ENCODE assay signal across 22 cellular contexts in genomic region chr13:24894972-24895300, GRCh38.
"Had no signal": no experiment of that assay in that cellular context is flagged by ENCODE, and none has a peak within 500 bp of the region (broad histone marks: within the 10 kb centered on the region; RNA-seq: fewer than 3 reads in every experiment).

No MANE protein-coding gene starts in this region.

- H3K4me1 Mint-ChIP-seq: stimulated activated naive CD8-positive, alpha-beta T cell treated with anti-CD3 and anti-CD28 coated beads, Interleukin-15, amount 100 ng/mL, for 72 hours had no signal

- H2AFZ ChIP-seq: parathyroid adenoma had no signal

- H3K27ac Mint-ChIP-seq: naive B cell; nephron; stimulated activated naive B cell treated with anti-CD40 and anti-IgM and Interleukin-4, amounts not matched to agents 10 μg/mL and 1 μg/mL and 100 μg/mL, for 72 hours had no signal

- H3K79me2 ChIP-seq: parathyroid adenoma had no signal

- H3K27me3 Mint-ChIP-seq: naive B cell; stimulated activated naive B cell treated with anti-CD40 and anti-IgM and Interleukin-4, amounts not matched to agents 10 μg/mL and 1 μg/mL and 100 μg/mL, for 72 hours; stimulated activated naive CD8-positive, alpha-beta T cell treated with anti-CD3 and anti-CD28 coated beads, Interleukin-15, amount 100 ng/mL, for 72 hours had no signal

- H3K9me3 ChIP-seq: gastrocnemius medialis, heart right ventricle, prostate gland, right lobe of liver, testis, tibial nerve had no signal

- DNase-seq: cortex of kidney; dorsolateral prefrontal cortex; effector CD8-positive, alpha-beta T cell; gastrocnemius medialis; heart right ventricle; hypothalamus; left colon; left ventricle myocardium superior; mesendoderm; naive B cell; right lobe of liver; stimulated activated CD4-positive, alpha-beta T cell treated with anti-CD3 and anti-CD28 coated beads, Interleukin-4, amount 100 ng/mL, for 24 hours; stimulated activated naive B cell treated with anti-CD40 and anti-IgM and Interleukin-4, amounts not matched to agents 10 μg/mL and 1 μg/mL and 100 μg/mL, for 72 hours; stimulated activated naive CD8-positive, alpha-beta T cell treated with anti-CD3 and anti-CD28 coated beads, Interleukin-15, amount 100 ng/mL, for 72 hours; testis had no signal

- H3K9me3 Mint-ChIP-seq: nephron; stimulated activated naive B cell treated with anti-CD40 and anti-IgM and Interleukin-4, amounts not matched to agents 10 μg/mL and 1 μg/mL and 100 μg/mL, for 72 hours; stimulated activated naive CD8-positive, alpha-beta T cell treated with anti-CD3 and anti-CD28 coated beads, Interleukin-15, amount 100 ng/mL, for 72 hours had no signal

- FAIRE-seq: endometrium, keratinocyte had no signal

- H3K4me3 Mint-ChIP-seq: naive B cell; nephron; stimulated activated naive B cell treated with anti-CD40 and anti-IgM and Interleukin-4, amounts not matched to agents 10 μg/mL and 1 μg/mL and 100 μg/mL, for 72 hours; stimulated activated naive CD8-positive, alpha-beta T cell treated with anti-CD3 and anti-CD28 coated beads, Interleukin-15, amount 100 ng/mL, for 72 hours had no signal

- H3K27me3 ChIP-seq: dorsolateral prefrontal cortex, gastrocnemius medialis, heart right ventricle, right lobe of liver, testis, tibial nerve had no signal

- H3K9ac ChIP-seq: parathyroid adenoma had no signal

- H3K36me3 ChIP-seq: gastrocnemius medialis, prostate gland, right lobe of liver had no signal

- H3K27ac ChIP-seq: dorsolateral prefrontal cortex, gastrocnemius medialis, heart right ventricle, parathyroid adenoma, prostate gland, right lobe of liver, testis, tibial nerve had no signal

- H3K4me3 ChIP-seq: dorsolateral prefrontal cortex, gastrocnemius medialis, heart right ventricle, lung, prostate gland, right lobe of liver, tibial nerve had no signal

- H3K4me1 ChIP-seq: gastrocnemius medialis, heart right ventricle, parathyroid adenoma, prostate gland, right lobe of liver, testis, tibial nerve had no signal
